1 cellular context compared by ENCODE assay signal in the genomic region with DNA sequence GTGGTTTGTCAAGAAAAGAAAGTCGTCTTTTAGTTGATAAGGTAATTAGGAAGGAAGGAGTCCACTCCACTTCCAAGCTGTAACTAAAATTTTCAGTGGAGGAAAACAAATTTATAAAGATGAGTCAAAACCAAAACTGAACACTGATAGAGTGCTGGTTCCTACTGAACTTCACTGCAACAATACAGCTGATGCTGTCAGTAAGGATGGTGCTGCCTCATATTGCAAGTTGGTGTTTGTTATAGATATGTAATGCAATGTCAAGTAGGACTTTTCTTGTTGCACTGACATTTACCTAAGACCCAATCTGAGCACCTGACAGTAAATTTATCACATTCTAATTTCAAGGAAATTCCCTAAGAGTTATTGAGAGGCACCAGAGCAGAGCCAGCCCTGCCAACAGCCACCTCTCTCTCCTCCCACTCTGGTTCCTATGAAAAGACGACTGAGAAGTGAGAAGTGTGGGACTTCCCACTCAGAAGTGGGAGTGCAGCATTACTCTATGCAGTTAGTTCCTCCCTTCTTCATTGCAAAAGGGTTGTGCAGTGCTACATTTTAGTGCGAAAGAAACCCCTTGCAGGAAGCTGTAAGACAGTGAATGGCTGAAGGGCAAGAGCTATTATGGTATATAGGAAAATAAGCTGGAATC.
TF ChIP-seq lines count a peak whose summit lies in the region.

No MANE protein-coding gene starts in this region.

TF ChIP-seq in GM23338, 12 proteins besides CTCF, POLR2A, EP300 and RAD21 (continued from another document):
- TF ChIP-seq, protein P1, sequence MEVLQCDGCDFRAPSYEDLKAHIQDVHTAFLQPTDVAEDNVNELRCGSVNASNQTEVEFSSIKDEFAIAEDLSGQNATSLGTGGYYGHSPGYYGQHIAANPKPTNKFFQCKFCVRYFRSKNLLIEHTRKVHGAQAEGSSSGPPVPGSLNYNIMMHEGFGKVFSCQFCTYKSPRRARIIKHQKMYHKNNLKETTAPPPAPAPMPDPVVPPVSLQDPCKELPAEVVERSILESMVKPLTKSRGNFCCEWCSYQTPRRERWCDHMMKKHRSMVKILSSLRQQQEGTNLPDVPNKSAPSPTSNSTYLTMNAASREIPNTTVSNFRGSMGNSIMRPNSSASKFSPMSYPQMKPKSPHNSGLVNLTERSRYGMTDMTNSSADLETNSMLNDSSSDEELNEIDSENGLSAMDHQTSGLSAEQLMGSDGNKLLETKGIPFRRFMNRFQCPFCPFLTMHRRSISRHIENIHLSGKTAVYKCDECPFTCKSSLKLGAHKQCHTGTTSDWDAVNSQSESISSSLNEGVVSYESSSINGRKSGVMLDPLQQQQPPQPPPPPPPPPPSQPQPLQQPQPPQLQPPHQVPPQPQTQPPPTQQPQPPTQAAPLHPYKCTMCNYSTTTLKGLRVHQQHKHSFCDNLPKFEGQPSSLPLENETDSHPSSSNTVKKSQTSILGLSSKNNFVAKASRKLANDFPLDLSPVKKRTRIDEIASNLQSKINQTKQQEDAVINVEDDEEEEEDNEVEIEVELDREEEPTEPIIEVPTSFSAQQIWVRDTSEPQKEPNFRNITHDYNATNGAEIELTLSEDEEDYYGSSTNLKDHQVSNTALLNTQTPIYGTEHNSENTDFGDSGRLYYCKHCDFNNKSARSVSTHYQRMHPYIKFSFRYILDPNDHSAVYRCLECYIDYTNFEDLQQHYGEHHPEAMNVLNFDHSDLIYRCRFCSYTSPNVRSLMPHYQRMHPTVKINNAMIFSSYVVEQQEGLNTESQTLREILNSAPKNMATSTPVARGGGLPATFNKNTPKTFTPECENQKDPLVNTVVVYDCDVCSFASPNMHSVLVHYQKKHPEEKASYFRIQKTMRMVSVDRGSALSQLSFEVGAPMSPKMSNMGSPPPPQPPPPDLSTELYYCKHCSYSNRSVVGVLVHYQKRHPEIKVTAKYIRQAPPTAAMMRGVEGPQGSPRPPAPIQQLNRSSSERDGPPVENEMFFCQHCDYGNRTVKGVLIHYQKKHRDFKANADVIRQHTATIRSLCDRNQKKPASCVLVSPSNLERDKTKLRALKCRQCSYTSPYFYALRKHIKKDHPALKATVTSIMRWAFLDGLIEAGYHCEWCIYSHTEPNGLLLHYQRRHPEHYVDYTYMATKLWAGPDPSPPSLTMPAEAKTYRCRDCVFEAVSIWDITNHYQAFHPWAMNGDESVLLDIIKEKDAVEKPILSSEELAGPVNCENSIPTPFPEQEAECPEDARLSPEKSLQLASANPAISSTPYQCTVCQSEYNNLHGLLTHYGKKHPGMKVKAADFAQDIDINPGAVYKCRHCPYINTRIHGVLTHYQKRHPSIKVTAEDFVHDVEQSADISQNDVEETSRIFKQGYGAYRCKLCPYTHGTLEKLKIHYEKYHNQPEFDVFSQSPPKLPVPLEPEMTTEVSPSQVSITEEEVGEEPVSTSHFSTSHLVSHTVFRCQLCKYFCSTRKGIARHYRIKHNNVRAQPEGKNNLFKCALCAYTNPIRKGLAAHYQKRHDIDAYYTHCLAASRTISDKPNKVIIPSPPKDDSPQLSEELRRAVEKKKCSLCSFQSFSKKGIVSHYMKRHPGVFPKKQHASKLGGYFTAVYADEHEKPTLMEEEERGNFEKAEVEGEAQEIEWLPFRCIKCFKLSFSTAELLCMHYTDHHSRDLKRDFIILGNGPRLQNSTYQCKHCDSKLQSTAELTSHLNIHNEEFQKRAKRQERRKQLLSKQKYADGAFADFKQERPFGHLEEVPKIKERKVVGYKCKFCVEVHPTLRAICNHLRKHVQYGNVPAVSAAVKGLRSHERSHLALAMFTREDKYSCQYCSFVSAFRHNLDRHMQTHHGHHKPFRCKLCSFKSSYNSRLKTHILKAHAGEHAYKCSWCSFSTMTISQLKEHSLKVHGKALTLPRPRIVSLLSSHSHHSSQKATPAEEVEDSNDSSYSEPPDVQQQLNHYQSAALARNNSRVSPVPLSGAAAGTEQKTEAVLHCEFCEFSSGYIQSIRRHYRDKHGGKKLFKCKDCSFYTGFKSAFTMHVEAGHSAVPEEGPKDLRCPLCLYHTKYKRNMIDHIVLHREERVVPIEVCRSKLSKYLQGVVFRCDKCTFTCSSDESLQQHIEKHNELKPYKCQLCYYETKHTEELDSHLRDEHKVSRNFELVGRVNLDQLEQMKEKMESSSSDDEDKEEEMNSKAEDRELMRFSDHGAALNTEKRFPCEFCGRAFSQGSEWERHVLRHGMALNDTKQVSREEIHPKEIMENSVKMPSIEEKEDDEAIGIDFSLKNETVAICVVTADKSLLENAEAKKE (CRISPR knock-in tag; IDR thresholded peaks at IDR 0.05), result no peak
